ENCODE assay signal across 8 cellular contexts in genomic region chr18:80109676-80110078, GRCh38. TPM values are rescaled to one million over a fixed set of nuclear protein-coding genes. Genes with fewer than 3 reads are reported as not detected.
DNase-seq lines count a peak whose midpoint lies in the region; ATAC-seq, FAIRE-seq and TF ChIP-seq lines count a peak whose summit lies in the region.

No MANE protein-coding gene starts in this region.

- peak overlapping the region; percentile 90 to 93 for H3K27ac Mint-ChIP-seq in stimulated activated naive CD8-positive, alpha-beta T cell treated with anti-CD3 and anti-CD28 coated beads, Interleukin-15, amount 100 ng/mL, for 72 hours

- H3K4me3 ChIP-seq in SJCRH30 (peak overlapping the region; percentile 68), coronary artery (peak overlapping the region; percentile 91), HepG2 (replicated peaks in 1 of 3; ENCODE audit: insufficient read depth in 1 of 3, low read depth in 2 of 3, low read length in 3 of 3) (peak overlapping the region; percentile 79 to 96 (median 88))

- no peak for TF ChIP-seq RAD21 in HepG2 (CRISPR knock-in tag; IDR thresholded peaks at IDR 0.05)

- TF ChIP-seq CTCF in coronary artery (IDR thresholded peaks at IDR 0.05) (no peak), HepG2 (CRISPR knock-in tag; IDR thresholded peaks at IDR 0.05) (no peak)

- BruUV-seq in HepG2 (replicated peaks; lab: Mats Ljungman, UMichigan): no TSS peak

- no peaks in the 10 kb centered on the region for H3K27me3 Mint-ChIP-seq in stimulated activated naive CD8-positive, alpha-beta T cell treated with anti-CD3 and anti-CD28 coated beads, Interleukin-15, amount 100 ng/mL, for 72 hours

- H3K27ac ChIP-seq in SJCRH30: no peak overlapping the region
- peak overlapping the region; percentile 90 to 98 for H3K27ac ChIP-seq in coronary artery
- H3K27ac ChIP-seq in HepG2 (ENCODE audit: extremely low read length, insufficient read depth, low read length): peak overlapping the region; percentile 18

- CTCF ChIA-PET in HepG2 (lab: Yijun Ruan, JAX; ENCODE audit: low intra/inter-chr PET ratio, low total read pairs): no interaction called here

- no peak overlapping the region for H2AFZ ChIP-seq in HepG2 (ENCODE audit: low read length)

- H3K9me3 ChIP-seq in SJCRH30 (replicated peaks): no peaks in the 10 kb centered on the region
- H3K9me3 ChIP-seq in HepG2 (ENCODE audit: low read length): no peaks in the 10 kb centered on the region

- 1% methylated on average over 32 of the region's 34 CpGs for WGBS in HepG2 (ENCODE audit: low lambda C conversion rate)

- POLR2A ChIA-PET in HepG2 (lab: Yijun Ruan, JAX): interaction anchor here (0.6 to 1.0 kb wide), 2 partner anchors 76 to 152 kb away, joined by 3 to 5 read pairs; partner anchors contain the start of gene RBFA

- in situ Hi-C loops in HepG2 (cut with HindIII; ENCODE audit: extremely low pct_ligation_motif_present, low pct_unique_long_range_greater_than_20kb): loop anchor here (10.0 kb wide), 1 partner anchor 175 kb away; no protein-coding TSS in a partner anchor

- no peak for TF ChIP-seq POLR2A in HepG2 (IDR thresholded peaks at IDR 0.05; ENCODE audit: insufficient read depth in 1 of 2, low read depth in 2 of 2, low read length in 2 of 2)

- peaks cover 48% of the 10 kb centered on the region for H4K20me1 ChIP-seq in HepG2 (ENCODE audit: insufficient read depth, low read length)

- H3K4me1 Mint-ChIP-seq in stimulated activated naive CD8-positive, alpha-beta T cell treated with anti-CD3 and anti-CD28 coated beads, Interleukin-15, amount 100 ng/mL, for 72 hours: peaks cover 38% of the 10 kb centered on the region

- intact Hi-C loops in HepG2 (cut with micrococcal nuclease; ENCODE audit: unreplicated experiment): no loop called here

- TF ChIP-seq EP300 in HepG2 (IDR thresholded peaks at IDR 0.05; ENCODE audit: low read depth in 2 of 2, low read length in 2 of 2) (no peak), HepG2 (CRISPR knock-in tag; IDR thresholded peaks at IDR 0.05; ENCODE audit: borderline replicate concordance) (no peak)

- DNase-seq in COR-L47 (lab: John Stamatoyannopoulos, UW) (peak; percentile 45), SJCRH30 (peak; percentile 35 to 49), coronary artery (ENCODE audit: low spot score) (no peak), HepG2 (ENCODE audit: low spot score) (no peak), T1000 (lab: John Stamatoyannopoulos, UW) (no peak)
- peak; percentile 26 to 45 for DNase-seq in stimulated activated naive CD8-positive, alpha-beta T cell treated with anti-CD3 and anti-CD28 coated beads, Interleukin-15, amount 100 ng/mL, for 72 hours

- H3K36me3 ChIP-seq in SJCRH30: peaks cover 4% of the 10 kb centered on the region; the same call in 1 of the 2 replicates
- no peaks in the 10 kb centered on the region; a peak in 1 of 5 replicates for H3K36me3 ChIP-seq in HepG2 (replicated peaks in 1 of 2; ENCODE audit: control insufficient read depth in 1 of 2, insufficient read depth in 2 of 2, low read length in 2 of 2)

- peak overlapping the region; percentile 86 for H3K9ac ChIP-seq in HepG2 (ENCODE audit: insufficient read depth, low read depth, low read length)

- H3K27me3 ChIP-seq in SJCRH30: no peaks in the 10 kb centered on the region
- no peaks in the 10 kb centered on the region for H3K27me3 ChIP-seq in HepG2 (ENCODE audit: control insufficient read depth in 1 of 2, insufficient read depth in 2 of 2, low read length in 2 of 2)

- peak overlapping the region; percentile 86 for H3K4me2 ChIP-seq in HepG2 (ENCODE audit: low read depth, low read length)

- peaks cover 12% of the 10 kb centered on the region for H3K4me1 ChIP-seq in SJCRH30
- H3K4me1 ChIP-seq in HepG2 (ENCODE audit: insufficient read depth, low read length): peaks cover 88% of the 10 kb centered on the region

- H3K79me2 ChIP-seq in HepG2 (ENCODE audit: insufficient read depth, low read length): peaks cover 52% of the 10 kb centered on the region

- no peak for FAIRE-seq in HepG2 (lab: Jason Lieb, UNC)

- peak overlapping the region; percentile 76 to 81 for H3K4me3 Mint-ChIP-seq in stimulated activated naive CD8-positive, alpha-beta T cell treated with anti-CD3 and anti-CD28 coated beads, Interleukin-15, amount 100 ng/mL, for 72 hours

- ATAC-seq in GM19043 (IDR thresholded peaks at IDR 0.05; ENCODE audit: low read depth, unreplicated experiment) (peak; percentile 13), HG03354 (IDR thresholded peaks at IDR 0.05; ENCODE audit: poor library complexity, severe bottlenecking, unreplicated experiment) (peak; percentile 21), HepG2 (no peak)
- peak; percentile 32 for ATAC-seq in stimulated activated naive CD8-positive, alpha-beta T cell treated with anti-CD3 and anti-CD28 coated beads, Interleukin-15, amount 100 ng/mL, for 72 hours

- no peaks in the 10 kb centered on the region for H3K9me3 Mint-ChIP-seq in stimulated activated naive CD8-positive, alpha-beta T cell treated with anti-CD3 and anti-CD28 coated beads, Interleukin-15, amount 100 ng/mL, for 72 hours

TF ChIP-seq in HepG2, 621 proteins besides CTCF, POLR2A, EP300 and RAD21:
- TF ChIP-seq BHLHE40 (IDR thresholded peaks at IDR 0.05; ENCODE audit: low read length) (peak; percentile 20; the same call in 1 of the 2 replicates), MAX (IDR thresholded peaks at IDR 0.05) (peak; percentile 21; the same call in 1 of the 2 replicates), TFAP4 (IDR thresholded peaks at IDR 0.05; ENCODE audit: borderline replicate concordance, low read depth) (peak; percentile 12; the same call in 1 of the 2 replicates), ZNF746 (CRISPR knock-in tag; IDR thresholded peaks at IDR 0.05) (no peak), HNRNPK (IDR thresholded peaks at IDR 0.05; ENCODE audit: low read depth, low read length, poor library complexity, severe bottlenecking) (peak; percentile 64)
TF ChIP-seq in HepG2: peak in this region for 4.

RNA-seq across cellular contexts. Expression of gene ADNP2, which starts 0.6 kb away (rescaled TPM):
- 34.3 and 39.6 TPM in 2 replicates for total RNA-seq in SJCRH30 (2014; rRNA removed; shearing (Covaris generic))
- total RNA-seq in HepG2 (2016; rRNA removed; fragmentation: Illumina TruSeq; extraction: Trizol): 25.5 and 28.6 TPM in 2 replicates
- 2.3 TPM in 2 replicates for total RNA-seq in HepG2 (2016; cell fraction: cytosol; rRNA removed; fragmentation: Illumina TruSeq; extraction: Trizol; ENCODE audit: low read depth)
- total RNA-seq in HepG2 (2016; cell fraction: insoluble cytoplasmic fraction; rRNA removed; fragmentation: Illumina TruSeq; extraction: Trizol): 23.8 and 24.2 TPM in 2 replicates
- total RNA-seq in HepG2 (2016; cell fraction: membrane; rRNA removed; fragmentation: Illumina TruSeq; extraction: Trizol): 11.9 and 13.0 TPM in 2 replicates
- 17.1 and 18.2 TPM in 2 replicates for total RNA-seq in HepG2 (2016; cell fraction: nucleus; rRNA removed; fragmentation: Illumina TruSeq; extraction: Trizol)
- polyA plus RNA-seq in HepG2 (2011; rRNA removed): 9.9 and 10.8 TPM in 2 replicates
- 8.0 and 8.3 TPM in 2 replicates for polyA plus RNA-seq in HepG2 (2011; cell fraction: cytosol; rRNA removed)
- 12.3 and 13.9 TPM in 2 replicates for polyA plus RNA-seq in HepG2 (2011; cell fraction: nucleus; rRNA removed)
- polyA plus RNA-seq in HepG2 (2012): 15.1 and 15.4 TPM in 2 replicates
- 0.66 and 0.67 TPM in 2 replicates for polyA plus RNA-seq in HepG2 (2016; cell fraction: cytosol; fragmentation: Illumina TruSeq; extraction: Trizol; ENCODE audit: low read depth)
- polyA plus RNA-seq in HepG2 (2016; cell fraction: insoluble cytoplasmic fraction; fragmentation: Illumina TruSeq; extraction: Trizol; ENCODE audit: low read depth): 17.6 and 18.3 TPM in 2 replicates
- polyA plus RNA-seq in HepG2 (2016; cell fraction: membrane; fragmentation: Illumina TruSeq; extraction: Trizol; ENCODE audit: low read depth): 4.1 and 4.5 TPM in 2 replicates
- 21.2 and 21.4 TPM in 2 replicates for polyA plus RNA-seq in HepG2 (2016; cell fraction: nucleus; fragmentation: Illumina TruSeq; extraction: Trizol; ENCODE audit: insufficient read depth, low read depth)
- 36.7 and 42.7 TPM in 2 replicates for polyA minus RNA-seq in HepG2 (2011; rRNA and poly(A)+ RNA removed; ENCODE audit: low replicate concordance)
- 14.4 and 15.4 TPM in 2 replicates for polyA minus RNA-seq in HepG2 (2011; cell fraction: cytosol; rRNA and poly(A)+ RNA removed)
- 32.1 and 32.2 TPM in 2 replicates for polyA minus RNA-seq in HepG2 (2011; cell fraction: nucleus; rRNA and poly(A)+ RNA removed)

Comparison
In these comparisons a context has a peak if more than half of its experiments do, and no peak if none do; other contexts are left out.
1. DNase-seq: peak in COR-L47 (single experiment), SJCRH30 (2 of 2) and stimulated activated naive CD8-positive, alpha-beta T cell treated with anti-CD3 and anti-CD28 coated beads, Interleukin-15, amount 100 ng/mL, for 72 hours (2 of 2); none in coronary artery (single experiment), HepG2 (single experiment) and T1000 (single experiment).
2. Peak in every context shown above with its lines, with median percentiles within 50 percentile points of each other: H3K4me3 ChIP-seq.